ENCODE assay signal across 8 cellular contexts in the genomic region with DNA sequence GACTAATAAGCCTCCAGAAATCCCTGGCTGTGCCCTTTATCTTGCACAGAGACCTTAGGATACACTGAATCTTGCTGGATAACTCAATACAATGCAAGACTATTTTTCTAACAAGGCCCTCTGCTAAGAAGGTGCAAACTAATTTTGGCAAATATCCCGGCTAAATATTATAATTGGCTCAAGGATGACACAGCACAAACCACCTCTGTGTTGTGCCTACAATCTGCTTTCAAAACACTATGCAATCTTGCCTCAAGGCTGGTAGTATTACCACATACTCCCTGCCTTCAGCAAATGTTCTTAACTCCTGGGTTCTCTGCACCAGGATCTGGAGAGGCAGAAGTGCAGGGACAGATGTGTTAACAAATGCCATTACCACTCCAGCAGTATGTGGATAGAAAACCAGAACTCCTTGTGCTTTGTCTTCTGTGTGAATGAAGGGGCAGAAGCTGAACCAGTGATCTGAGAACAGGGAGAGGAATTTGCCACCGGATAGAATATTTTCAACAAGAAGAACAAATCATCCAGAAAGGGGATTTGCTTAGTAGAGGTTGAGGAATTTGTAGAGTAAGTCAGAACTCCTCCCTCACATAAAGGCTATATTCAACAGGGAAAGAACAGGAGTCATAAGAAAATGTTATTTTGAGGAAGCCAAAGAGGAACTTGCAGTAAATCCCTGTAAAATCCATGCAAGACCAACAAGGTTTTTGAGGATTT.
DNase-seq lines count a peak whose midpoint lies in the region; TF ChIP-seq lines count a peak whose summit lies in the region.

No MANE protein-coding gene starts in this region.

- H3F3A ChIP-seq in MM.1S (ENCODE audit: insufficient read depth, low read length): no peaks in the 10 kb centered on the region

- peak; percentile 57 for DNase-seq in HPDE6-E6E7 (ENCODE audit: extremely low spot score)
- DNase-seq in amniotic epithelial cell (ENCODE audit: low read depth): peak; percentile 94
- no peak for DNase-seq in right atrium auricular region (ENCODE audit: low spot score)
- DNase-seq in stomach: no peak
- no peak for DNase-seq in stimulated activated CD4-positive, alpha-beta T cell treated with anti-CD3 and anti-CD28 coated beads, Interleukin-4, amount 100 ng/mL, for 24 hours
- no peak for DNase-seq in GM13976 (ENCODE audit: low spot score)
- DNase-seq in glutamatergic neuron: no peak
- DNase-seq in MM.1S: no peak

- peaks cover 3% of the 10 kb centered on the region for H3K9me3 Mint-ChIP-seq in glutamatergic neuron (ENCODE audit: unreplicated experiment)

- TF ChIP-seq CTCF in right atrium auricular region (IDR thresholded peaks at IDR 0.05): no peak
- TF ChIP-seq CTCF in stomach (IDR thresholded peaks at IDR 0.05): no peak
- TF ChIP-seq CTCF in GM13976 (IDR thresholded peaks at IDR 0.05; ENCODE audit: borderline replicate concordance, control extremely low read depth, extremely low read depth, insufficient read depth, missing control alignments): no peak
- no peak for TF ChIP-seq CTCF in glutamatergic neuron (IDR thresholded peaks at IDR 0.05; ENCODE audit: partially characterized antibody, unreplicated experiment)
- no peak for TF ChIP-seq CTCF in MM.1S (IDR thresholded peaks at IDR 0.05; ENCODE audit: low read length)

- peaks cover 6% of the 10 kb centered on the region for H3K27me3 Mint-ChIP-seq in glutamatergic neuron (ENCODE audit: unreplicated experiment)

- H3K9me3 ChIP-seq in right atrium auricular region: no peaks in the 10 kb centered on the region
- H3K9me3 ChIP-seq in stomach: no peaks in the 10 kb centered on the region
- no peaks in the 10 kb centered on the region for H3K9me3 ChIP-seq in MM.1S (replicated peaks; ENCODE audit: insufficient read depth, low read length)

- H3K27me3 ChIP-seq in right atrium auricular region (no peaks in the 10 kb centered on the region), stomach (no peaks in the 10 kb centered on the region), MM.1S (replicated peaks; ENCODE audit: insufficient read depth, low read length) (no peaks in the 10 kb centered on the region)

- no peak for TF ChIP-seq EP300 in stomach (IDR thresholded peaks at IDR 0.05)

- no peak for TF ChIP-seq POLR2A in stomach (IDR thresholded peaks at IDR 0.05)

- no peak overlapping the region for H3K9ac ChIP-seq in MM.1S (ENCODE audit: low read length)

- in situ Hi-C loops in GM13976 (cut with MboI; ENCODE audit: low sequenced_read_pairs, unreplicated experiment): no loop called here

- 35 to 50% (median 44%) methylated on average over 2 of the region's 2 CpGs for WGBS in stomach, 5 donors

- H3K27ac Mint-ChIP-seq in glutamatergic neuron (ENCODE audit: unreplicated experiment): no peak overlapping the region

- H2AFZ ChIP-seq in MM.1S (ENCODE audit: low read length): no peak overlapping the region

- no peaks in the 10 kb centered on the region for H4K20me1 ChIP-seq in MM.1S (ENCODE audit: insufficient read depth, low read length)

- no peaks in the 10 kb centered on the region for H3K79me2 ChIP-seq in MM.1S (ENCODE audit: low read length)

- no peak overlapping the region for H3K4me3 Mint-ChIP-seq in glutamatergic neuron (ENCODE audit: unreplicated experiment)

- no peaks in the 10 kb centered on the region for H3K36me3 Mint-ChIP-seq in glutamatergic neuron (ENCODE audit: unreplicated experiment)

- H3K36me3 ChIP-seq in right atrium auricular region (peaks cover 21% of the 10 kb centered on the region), stomach (peaks cover 8 to 95% (median 93%) of the 10 kb centered on the region in 4 donors), MM.1S (replicated peaks; ENCODE audit: insufficient read depth, low read length) (no peaks in the 10 kb centered on the region)

- H3K4me3 ChIP-seq in right atrium auricular region (no peak overlapping the region), stomach (no peak overlapping the region), MM.1S (ENCODE audit: low read length) (no peak overlapping the region)

- peak overlapping the region; percentile 64 to 68 for H3K27ac ChIP-seq in right atrium auricular region
- H3K27ac ChIP-seq in stomach: peak overlapping the region; percentile 16 to 54 (median 23)
- no peak overlapping the region for H3K27ac ChIP-seq in MM.1S (ENCODE audit: low read length)

- peaks cover 0 to 36% of the 10 kb centered on the region in 2 donors for H3K4me1 ChIP-seq in right atrium auricular region
- peaks cover 13 to 28% (median 19%) of the 10 kb centered on the region in 4 donors for H3K4me1 ChIP-seq in stomach
- no peaks in the 10 kb centered on the region for H3K4me1 ChIP-seq in MM.1S (ENCODE audit: low read length)

- H3K4me1 Mint-ChIP-seq in glutamatergic neuron (ENCODE audit: low read depth, unreplicated experiment): peaks cover 4% of the 10 kb centered on the region

- H3K4me2 ChIP-seq in MM.1S (ENCODE audit: low read depth, low read length): no peak overlapping the region

- H3K9me2 ChIP-seq in MM.1S (replicated peaks; ENCODE audit: insufficient read depth, low read length): no peaks in the 10 kb centered on the region

- intact Hi-C loops in stomach (cut with DNase I; ENCODE audit: low total_unique reads): no loop called here

Comparison
In these comparisons a context has a peak if more than half of its experiments do, and no peak if none do; other contexts are left out.
1. DNase-seq: peak in HPDE6-E6E7 (single experiment) and amniotic epithelial cell (single experiment); none in right atrium auricular region (single experiment), stomach (single experiment), stimulated activated CD4-positive, alpha-beta T cell treated with anti-CD3 and anti-CD28 coated beads, Interleukin-4, amount 100 ng/mL, for 24 hours (single experiment), GM13976 (single experiment), glutamatergic neuron (single experiment) and MM.1S (single experiment).